Comparison of ENCODE assay signal across 25 cellular contexts in the genomic region with DNA sequence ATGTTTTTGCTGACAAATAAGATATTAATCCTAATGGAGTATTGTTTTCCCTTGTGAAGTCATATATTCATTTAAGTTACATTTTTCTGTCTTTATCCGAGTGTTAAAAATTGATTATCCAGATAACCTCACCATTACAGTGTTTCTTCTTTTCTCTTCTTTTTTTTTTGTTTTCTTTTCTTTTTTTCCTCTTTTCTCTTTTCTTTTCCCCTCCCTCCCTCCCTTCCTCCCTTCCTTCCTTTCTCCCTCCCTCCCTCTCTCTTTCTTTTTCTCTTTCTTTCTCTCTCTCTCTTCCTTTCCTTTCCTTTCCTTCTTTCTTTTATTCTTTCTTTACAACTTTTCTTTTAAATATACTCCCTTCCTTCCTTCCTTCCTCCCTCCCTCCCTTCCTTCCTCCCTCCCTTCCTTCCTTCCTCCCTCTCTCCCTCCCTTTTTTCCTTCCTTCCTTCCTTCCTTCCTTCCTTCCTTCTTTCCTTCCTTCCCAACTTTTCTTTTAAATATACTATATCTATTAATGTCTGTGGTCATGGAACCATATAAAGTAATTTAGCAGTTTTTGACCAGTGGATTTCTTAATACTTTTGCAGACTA.
"Had no signal": no experiment of that assay in that cellular context is flagged by ENCODE, and none has a peak within 500 bp of the region (broad histone marks: within the 10 kb centered on the region; RNA-seq: fewer than 3 reads in every experiment).

No MANE protein-coding gene starts in this region.

- H3K9me3 ChIP-seq: left ventricle myocardium inferior, neutrophil, sigmoid colon, stomach, testis, thyroid gland, transverse colon, upper lobe of left lung, vagina had no signal

- H3K36me3 Mint-ChIP-seq: natural killer cell had no signal

- H3K36me3 ChIP-seq: left ventricle myocardium inferior, neural progenitor cell, neutrophil, sigmoid colon, spleen, stomach, thyroid gland, transverse colon, upper lobe of left lung, vagina had no signal

- H3K4me3 Mint-ChIP-seq: natural killer cell; nephron progenitor cell; neural progenitor cell; stimulated activated naive B cell treated with anti-CD40 and anti-IgM and Interleukin-4, amounts not matched to agents 10 μg/mL and 1 μg/mL and 100 μg/mL, for 72 hours had no signal

- H3K27me3 ChIP-seq: hepatocyte, neural progenitor cell, neutrophil, sigmoid colon, spleen, stomach, testis, thyroid gland, transverse colon, upper lobe of left lung, vagina had no signal

- H3K27ac ChIP-seq: hepatocyte, left ventricle myocardium inferior, neural progenitor cell, neutrophil, parathyroid adenoma, sigmoid colon, spleen, stomach, testis, thyroid gland, transverse colon, upper lobe of left lung, vagina had no signal

- H3K4me3 ChIP-seq: hepatocyte, left ventricle myocardium inferior, neural progenitor cell, sigmoid colon, spleen, stomach, testis, thyroid gland, transverse colon, upper lobe of left lung, vagina had no signal

- ATAC-seq: natural killer cell; right cardiac atrium; stimulated activated naive B cell treated with anti-CD40 and anti-IgM and Interleukin-4, amounts not matched to agents 10 μg/mL and 1 μg/mL and 100 μg/mL, for 72 hours; stimulated activated naive CD8-positive, alpha-beta T cell treated with anti-CD3 and anti-CD28 coated beads, Interleukin-15, Interleukin-2, amounts not matched to agents 100 U/mL and 50 U/mL, for 24 hours had no signal

- DNase-seq: islet precursor cell; left ventricle myocardium inferior; mesenchymal stem cell; natural killer cell; nephron progenitor cell; occipital lobe; retina; right cardiac atrium; sigmoid colon; small intestine; spleen; stimulated activated CD4-positive, alpha-beta T cell treated with anti-CD3 and anti-CD28 coated beads, Interleukin-4, amount 100 ng/mL, for 4 hours; stimulated activated CD8-positive, alpha-beta memory T cell treated with anti-CD3 and anti-CD28 coated beads, Interleukin-4, amount 100 ng/mL, for 48 hours; stimulated activated naive B cell treated with anti-CD40 and anti-IgM and Interleukin-4, amounts not matched to agents 10 μg/mL and 1 μg/mL and 100 μg/mL, for 72 hours; stimulated activated naive CD8-positive, alpha-beta T cell treated with anti-CD3 and anti-CD28 coated beads, Interleukin-15, Interleukin-2, amounts not matched to agents 100 U/mL and 50 U/mL, for 24 hours; stomach; testis; thyroid gland; transverse colon; upper lobe of left lung had no signal

- H3K4me1 ChIP-seq: parathyroid adenoma, testis, thyroid gland, upper lobe of left lung had no signal

- H3K27ac Mint-ChIP-seq: nephron progenitor cell; neural progenitor cell; stimulated activated naive B cell treated with anti-CD40 and anti-IgM and Interleukin-4, amounts not matched to agents 10 μg/mL and 1 μg/mL and 100 μg/mL, for 72 hours had no signal

- H3K27me3 Mint-ChIP-seq: stimulated activated naive B cell treated with anti-CD40 and anti-IgM and Interleukin-4, amounts not matched to agents 10 μg/mL and 1 μg/mL and 100 μg/mL, for 72 hours had no signal
